In genomic region chr11:118005224-118006152, GRCh38 we compare ENCODE assay signal across 14 cellular contexts. TPM values are rescaled to one million over a fixed set of nuclear protein-coding genes. Genes with fewer than 3 reads are reported as not detected.
DNase-seq lines count a peak whose midpoint lies in the region; ATAC-seq and TF ChIP-seq lines count a peak whose summit lies in the region.
"Had no signal": no experiment of that assay in that cellular context is flagged by ENCODE, and none has a peak within 500 bp of the region (broad histone marks: within the 10 kb centered on the region; RNA-seq: fewer than 3 reads in every experiment).

No MANE protein-coding gene starts in this region.

- no peaks in the 10 kb centered on the region for H3K27me3 Mint-ChIP-seq in activated T-cell treated with anti-CD3 and anti-CD28 coated beads, Interleukin-2, amount 50 U/mL, for 72 hours (ENCODE audit: low read depth)
- H3K27me3 Mint-ChIP-seq in activated T-cell treated with anti-CD3 and anti-CD28 coated beads, Interleukin-2, amount 50 U/mL, for 4 hours (ENCODE audit: low read depth) = no peaks in the 10 kb centered on the region
- no peaks in the 10 kb centered on the region for H3K27me3 Mint-ChIP-seq in central memory CD8-positive, alpha-beta T cell

- H3K36me3 Mint-ChIP-seq in activated T-cell treated with anti-CD3 and anti-CD28 coated beads, Interleukin-2, amount 50 U/mL, for 72 hours (ENCODE audit: insufficient read depth in 2 of 2) = peaks cover 10% of the 10 kb centered on the region in 2 donors
- H3K36me3 Mint-ChIP-seq in activated T-cell treated with anti-CD3 and anti-CD28 coated beads, Interleukin-2, amount 50 U/mL, for 4 hours (ENCODE audit: insufficient read depth) = peaks cover 12% of the 10 kb centered on the region
- H3K36me3 Mint-ChIP-seq in central memory CD8-positive, alpha-beta T cell (ENCODE audit: insufficient read depth) = peaks cover 24% of the 10 kb centered on the region
- peaks cover 41% of the 10 kb centered on the region for H3K36me3 Mint-ChIP-seq in stimulated activated effector memory CD8-positive, alpha-beta T cell treated with anti-CD3 and anti-CD28 coated beads, Interleukin-12 subunit alpha, Interleukin-12 subunit beta, amount 100 ng/mL, for 72 hours

- in situ Hi-C loops in GM13977 (cut with MboI; ENCODE audit: low pct_unique_long_range_greater_than_20kb, low sequenced_read_pairs, unreplicated experiment) = no loop called here

- peaks cover 98% of the 10 kb centered on the region for H3K4me1 Mint-ChIP-seq in activated T-cell treated with anti-CD3 and anti-CD28 coated beads, Interleukin-2, amount 50 U/mL, for 72 hours (ENCODE audit: low read depth)
- peaks cover 99% of the 10 kb centered on the region for H3K4me1 Mint-ChIP-seq in activated T-cell treated with anti-CD3 and anti-CD28 coated beads, Interleukin-2, amount 50 U/mL, for 4 hours (ENCODE audit: low read depth)
- peaks cover 100% of the 10 kb centered on the region for H3K4me1 Mint-ChIP-seq in central memory CD8-positive, alpha-beta T cell
- H3K4me1 Mint-ChIP-seq in stimulated activated effector memory CD8-positive, alpha-beta T cell treated with anti-CD3 and anti-CD28 coated beads, Interleukin-12 subunit alpha, Interleukin-12 subunit beta, amount 100 ng/mL, for 72 hours = peaks cover 100% of the 10 kb centered on the region

- DNase-seq in activated T-cell treated with anti-CD3 and anti-CD28 coated beads, Interleukin-2, amount 50 U/mL, for 72 hours = peak in 1 of 2 donors; percentile 6
- DNase-seq in activated T-cell treated with anti-CD3 and anti-CD28 coated beads, Interleukin-2, amount 50 U/mL, for 4 hours = no peak
- DNase-seq in OCI-M1 (lab: John Stamatoyannopoulos, UW) (peak; percentile 54), epidermal melanocyte (ENCODE audit: insufficient read length, low spot score) (no peak), GM13977 (ENCODE audit: low spot score) (no peak), KG1 (lab: John Stamatoyannopoulos, UW) (no peak)
- peak in 1 of 2 donors; percentile 6 for DNase-seq in central memory CD8-positive, alpha-beta T cell (ENCODE audit: low spot score in 2 of 2)
- peak in 1 of 2 donors; percentile 48 for DNase-seq in stimulated activated effector memory CD8-positive, alpha-beta T cell treated with anti-CD3 and anti-CD28 coated beads, Interleukin-12 subunit alpha, Interleukin-12 subunit beta, amount 100 ng/mL, for 72 hours (ENCODE audit: low spot score in 2 of 2)
- DNase-seq: activated naive CD4-positive, alpha-beta T cell treated with Interleukin-2 at 50 U/mL for 16 hours; HCEC 1CT; KBM-7; NCI-H1417 had no signal

- TF ChIP-seq CTCF in GM13977 (IDR thresholded peaks at IDR 0.05; ENCODE audit: extremely low read depth, insufficient read depth, missing control alignments) = no peak

- H3K9me3 Mint-ChIP-seq in activated T-cell treated with anti-CD3 and anti-CD28 coated beads, Interleukin-2, amount 50 U/mL, for 72 hours = peaks cover 6 to 8% of the 10 kb centered on the region in 2 donors
- peaks cover 3% of the 10 kb centered on the region for H3K9me3 Mint-ChIP-seq in activated T-cell treated with anti-CD3 and anti-CD28 coated beads, Interleukin-2, amount 50 U/mL, for 4 hours
- H3K9me3 Mint-ChIP-seq in central memory CD8-positive, alpha-beta T cell = no peaks in the 10 kb centered on the region
- peaks cover 7% of the 10 kb centered on the region for H3K9me3 Mint-ChIP-seq in stimulated activated effector memory CD8-positive, alpha-beta T cell treated with anti-CD3 and anti-CD28 coated beads, Interleukin-12 subunit alpha, Interleukin-12 subunit beta, amount 100 ng/mL, for 72 hours

- H3K27ac Mint-ChIP-seq in activated T-cell treated with anti-CD3 and anti-CD28 coated beads, Interleukin-2, amount 50 U/mL, for 72 hours = peak overlapping the region; percentile 62
- peak overlapping the region; percentile 89 for H3K27ac Mint-ChIP-seq in central memory CD8-positive, alpha-beta T cell (ENCODE audit: low read depth)
- peak overlapping the region; percentile 98 for H3K27ac Mint-ChIP-seq in stimulated activated effector memory CD8-positive, alpha-beta T cell treated with anti-CD3 and anti-CD28 coated beads, Interleukin-12 subunit alpha, Interleukin-12 subunit beta, amount 100 ng/mL, for 72 hours

- H3K4me3 Mint-ChIP-seq in activated T-cell treated with anti-CD3 and anti-CD28 coated beads, Interleukin-2, amount 50 U/mL, for 72 hours = peak overlapping the region in 1 of 2 donors; percentile 26
- H3K4me3 Mint-ChIP-seq in activated T-cell treated with anti-CD3 and anti-CD28 coated beads, Interleukin-2, amount 50 U/mL, for 4 hours = no peak overlapping the region
- H3K4me3 Mint-ChIP-seq in central memory CD8-positive, alpha-beta T cell = peak overlapping the region; percentile 38
- H3K4me3 Mint-ChIP-seq in stimulated activated effector memory CD8-positive, alpha-beta T cell treated with anti-CD3 and anti-CD28 coated beads, Interleukin-12 subunit alpha, Interleukin-12 subunit beta, amount 100 ng/mL, for 72 hours = no peak overlapping the region

- ATAC-seq in activated T-cell treated with anti-CD3 and anti-CD28 coated beads, Interleukin-2, amount 50 U/mL, for 72 hours (replicated peaks in 1 of 2) = no peak
- no peak for ATAC-seq in activated T-cell treated with anti-CD3 and anti-CD28 coated beads, Interleukin-2, amount 50 U/mL, for 4 hours
- ATAC-seq in central memory CD8-positive, alpha-beta T cell (replicated peaks; ENCODE audit: extremely low read depth, poor library complexity, severe bottlenecking) = no peak
- ATAC-seq in stimulated activated effector memory CD8-positive, alpha-beta T cell treated with anti-CD3 and anti-CD28 coated beads, Interleukin-12 subunit alpha, Interleukin-12 subunit beta, amount 100 ng/mL, for 72 hours = no peak
- ATAC-seq: activated CD4-positive, CD25-positive, alpha-beta regulatory T cell treated with anti-CD3 and anti-CD28 coated beads, Interleukin-2, amount 50 U/mL, for 24 hours had no signal

RNA-seq across cellular contexts. Expression of gene IL10RA, which starts 19.3 kb away (rescaled TPM):
- total RNA-seq in activated T-cell treated with anti-CD3 and anti-CD28 coated beads, Interleukin-2, amount 50 U/mL, for 72 hours = 100 to 1,000 TPM in 1 of 2 donors, 10 to 100 TPM in 1; 79.6 to 123 TPM
- 10 to 100 TPM; 30.5 to 39.3 (median 36.6) TPM for total RNA-seq in activated T-cell treated with anti-CD3 and anti-CD28 coated beads, Interleukin-2, amount 50 U/mL, for 4 hours
- total RNA-seq: lung microvascular endothelial cell had no signal
